29 cellular contexts compared by ENCODE assay signal in the genomic region with DNA sequence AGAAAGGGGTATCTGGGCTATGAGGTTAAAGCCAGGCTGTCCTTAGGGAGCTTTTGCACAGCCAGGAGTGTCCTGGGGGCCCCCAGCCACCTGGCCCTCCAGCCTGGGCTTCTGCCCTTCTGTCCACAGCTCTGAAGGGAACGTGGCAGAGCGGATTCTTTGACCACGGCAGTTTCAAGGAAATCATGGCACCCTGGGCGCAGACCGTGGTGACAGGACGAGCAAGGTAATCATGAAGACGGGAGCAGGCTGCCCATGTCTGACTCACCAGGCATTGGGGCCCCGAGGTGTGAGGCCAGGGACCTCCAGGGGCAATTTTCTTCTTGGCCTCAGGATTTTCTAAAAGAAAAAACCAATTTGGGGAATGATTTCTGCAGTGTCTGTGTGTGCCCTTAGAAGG. TPM values are rescaled to one million over a fixed set of nuclear protein-coding genes. Genes with fewer than 3 reads are reported as not detected.
"Had no signal": no experiment of that assay in that cellular context is flagged by ENCODE, and none has a peak within 500 bp of the region (broad histone marks: within the 10 kb centered on the region; RNA-seq: fewer than 3 reads in every experiment).

No MANE protein-coding gene starts in this region.

- H3K4me2 ChIP-seq: hepatocyte had no signal

- DNase-seq: effector CD4-positive, alpha-beta T cell; effector memory CD4-positive, alpha-beta T cell; esophagus squamous epithelium; foreskin melanocyte; heart left ventricle; immature natural killer cell; kidney; kidney glomerular epithelial cell; left colon; left ventricle myocardium inferior; lower lobe of right lung; mesenchymal stem cell; mucosa of descending colon had no signal

- H3K27me3 ChIP-seq: dorsolateral prefrontal cortex, esophagus squamous epithelium, gastroesophageal sphincter, heart left ventricle, hepatocyte had no signal

- ATAC-seq: esophagus mucosa, gastroesophageal sphincter, heart left ventricle, left lobe of liver, lower lobe of right lung, mucosa of descending colon had no signal

- H3K4me1 Mint-ChIP-seq: endodermal cell, immature natural killer cell had no signal

- H3K4me3 ChIP-seq: coronary artery, dorsolateral prefrontal cortex, esophagus squamous epithelium, gastroesophageal sphincter, heart left ventricle, hepatocyte, left ventricle myocardium inferior, lower lobe of right lung, mucosa of descending colon had no signal

- H3K4me1 ChIP-seq: esophagus squamous epithelium, heart left ventricle, left ventricle myocardium inferior, lower lobe of right lung had no signal

- FAIRE-seq: colon, endometrium, kidney had no signal

- H2AFZ ChIP-seq: hepatocyte had no signal

- H3K27ac ChIP-seq: coronary artery, epithelial cell of prostate, esophagus squamous epithelium, gastroesophageal sphincter, heart left ventricle, hepatocyte, left ventricle myocardium inferior, lower lobe of right lung had no signal

- H3K79me2 ChIP-seq: hepatocyte had no signal

- H3K4me3 Mint-ChIP-seq: endodermal cell, immature natural killer cell, mesothelial cell of epicardium had no signal

- H3K27ac Mint-ChIP-seq: endodermal cell, immature natural killer cell, mesothelial cell of epicardium had no signal

RNA-seq across cellular contexts. Expression of a gene that starts 53.1 kb away (rescaled TPM):
- total RNA-seq: dermis blood vessel endothelial cell, esophagus mucosa, esophagus squamous epithelium, gastroesophageal sphincter, heart left ventricle, hepatocyte, kidney, left colon, left ventricle myocardium inferior, liver, lower lobe of right lung, lung microvascular endothelial cell, mesenteric fat pad, mesothelial cell of epicardium, myocyte had no signal
